Comparison of ENCODE assay signal across 8 cellular contexts in genomic region chr1:9588551-9589143, GRCh38.
DNase-seq lines count a peak whose midpoint lies in the region; ATAC-seq and TF ChIP-seq lines count a peak whose summit lies in the region.

A gene with protein sequence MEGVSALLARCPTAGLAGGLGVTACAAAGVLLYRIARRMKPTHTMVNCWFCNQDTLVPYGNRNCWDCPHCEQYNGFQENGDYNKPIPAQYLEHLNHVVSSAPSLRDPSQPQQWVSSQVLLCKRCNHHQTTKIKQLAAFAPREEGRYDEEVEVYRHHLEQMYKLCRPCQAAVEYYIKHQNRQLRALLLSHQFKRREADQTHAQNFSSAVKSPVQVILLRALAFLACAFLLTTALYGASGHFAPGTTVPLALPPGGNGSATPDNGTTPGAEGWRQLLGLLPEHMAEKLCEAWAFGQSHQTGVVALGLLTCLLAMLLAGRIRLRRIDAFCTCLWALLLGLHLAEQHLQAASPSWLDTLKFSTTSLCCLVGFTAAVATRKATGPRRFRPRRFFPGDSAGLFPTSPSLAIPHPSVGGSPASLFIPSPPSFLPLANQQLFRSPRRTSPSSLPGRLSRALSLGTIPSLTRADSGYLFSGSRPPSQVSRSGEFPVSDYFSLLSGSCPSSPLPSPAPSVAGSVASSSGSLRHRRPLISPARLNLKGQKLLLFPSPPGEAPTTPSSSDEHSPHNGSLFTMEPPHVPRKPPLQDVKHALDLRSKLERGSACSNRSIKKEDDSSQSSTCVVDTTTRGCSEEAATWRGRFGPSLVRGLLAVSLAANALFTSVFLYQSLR (plus strand): TSS chr1:9588911. CDS start chr1:9588931, 20 bp downstream.

- peak within 1 kb of the TSS; percentile 67 for H3K4me3 ChIP-seq in AG04449 (ENCODE audit: low read depth, low read length)

- TF ChIP-seq CTCF in AG04449 (IDR thresholded peaks at IDR 0.05; ENCODE audit: insufficient read depth, low read length, missing control alignments): peak; percentile 64

- DNase-seq in AG04449 (ENCODE audit: low read depth, low spot score) (peak; percentile 4), NCI-H2196 treated with DMSO at 0.1 percent for 48 hours (lab: John Stamatoyannopoulos, UW; ENCODE audit: unreplicated experiment) (peak; percentile 83), cerebellar cortex (ENCODE audit: low spot score) (peak; percentile 89), kidney glomerular epithelial cell (lab: John Stamatoyannopoulos, UW) (peak; percentile 85)
- DNase-seq in stimulated activated CD4-positive, alpha-beta T cell treated with anti-CD3 and anti-CD28 coated beads, Interleukin-15, amount 100 ng/mL, for 48 hours (ENCODE audit: low read depth in 2 of 2): peak; percentile 84 to 95

- ATAC-seq in GM18861 (IDR thresholded peaks at IDR 0.05; ENCODE audit: unreplicated experiment) (peak; percentile 46), HG03108 (IDR thresholded peaks at IDR 0.05; ENCODE audit: unreplicated experiment) (peak; percentile 71)
- peak; percentile 89 to 91 for ATAC-seq in activated CD4-positive, CD25-positive, alpha-beta regulatory T cell treated with anti-CD3 and anti-CD28 coated beads, Interleukin-2, amount 50 U/mL, for 24 hours

- CTCF ChIA-PET in AG04449 (lab: Yijun Ruan, JAX): interaction anchor here (0.6 to 1.9 kb wide), 22 partner anchors 10 to 353 kb away, joined by 3 to 14 read pairs (median 4); no protein-coding TSS in a partner anchor

- POLR2A ChIA-PET in AG04449 (lab: Yijun Ruan, JAX): interaction anchor here (0.6 kb wide), 1 partner anchor 49 kb away, joined by 4 read pairs; the partner anchor contains the start of gene SLC25A33

Comparison
In these comparisons a context has a peak if more than half of its experiments do, and no peak if none do; other contexts are left out.
1. Peak in every context shown above with its lines: DNase-seq, ATAC-seq and H3K4me3 ChIP-seq.
2. DNase-seq: peak in every context shown above with its lines; median percentile 90 in stimulated activated CD4-positive, alpha-beta T cell treated with anti-CD3 and anti-CD28 coated beads, Interleukin-15, amount 100 ng/mL, for 48 hours; 89 in cerebellar cortex; 85 in kidney glomerular epithelial cell; 83 in NCI-H2196 treated with DMSO at 0.1 percent for 48 hours; 4 in AG04449.